Comparison of ENCODE assay signal across 8 cellular contexts in genomic region chr16:89994721-89995474, GRCh38. TPM values are rescaled to one million over a fixed set of nuclear protein-coding genes. Genes with fewer than 3 reads are reported as not detected.
A peak's percentile ranks its signal among the peaks of the same experiment; 100 is the strongest.
DNase-seq lines count a peak whose midpoint lies in the region; ATAC-seq, FAIRE-seq and TF ChIP-seq lines count a peak whose summit lies in the region.
"Not testable (repeated sequence)": the region's sequence is repeated elsewhere in the genome, so short reads cannot be mapped to it uniquely, and the experiment has no call there.

No MANE protein-coding gene starts in this region.

- not testable (repeated sequence) for H2AFZ ChIP-seq in keratinocyte (ENCODE audit: control insufficient read depth, low read length)

- H3K27ac ChIP-seq in keratinocyte (ENCODE audit: control insufficient read depth, insufficient read depth, low read length) (peak overlapping the region; percentile 87), thoracic aorta (peak overlapping the region; percentile 64 to 71)

- H4K20me1 ChIP-seq in keratinocyte (ENCODE audit: control insufficient read depth, extremely low read depth, insufficient read depth, low read length): not testable (repeated sequence)

- H3K36me3 ChIP-seq in keratinocyte (ENCODE audit: control insufficient read depth in 2 of 2, extremely low read depth in 1 of 2, insufficient read depth in 2 of 2, low read length in 2 of 2) (peaks cover 27 to 48% of the 10 kb centered on the region in 2 experiments), thoracic aorta (peaks cover 18% of the 10 kb centered on the region)

- H3K27me3 ChIP-seq in keratinocyte (ENCODE audit: control insufficient read depth, extremely low read depth, insufficient read depth, low read length); thoracic aorta (replicated peaks; ENCODE audit: insufficient read depth): not testable (repeated sequence)

- TF ChIP-seq CTCF in NB4 (IDR thresholded peaks at IDR 0.05; ENCODE audit: low read depth, low read length); keratinocyte (optimal IDR thresholded peaks at IDR 0.05 in 1 of 3, IDR thresholded peaks at IDR 0.05 in 1 of 3, conservative IDR thresholded peaks at IDR 0.05 in 1 of 3; ENCODE audit: extremely low read depth in 1 of 3, insufficient read depth in 2 of 3, low read length in 3 of 3); thoracic aorta (IDR thresholded peaks at IDR 0.05): not testable (repeated sequence)

- H3K9ac ChIP-seq in keratinocyte (ENCODE audit: control insufficient read depth, extremely low read depth, insufficient read depth, low read length): peak overlapping the region; percentile 4

- not testable (repeated sequence) for H3K79me2 ChIP-seq in keratinocyte (ENCODE audit: control insufficient read depth, insufficient read depth, low read length)

- ATAC-seq in thoracic aorta (ENCODE audit: insufficient number of reproducible peaks, low FRiP score, low read depth): not testable (repeated sequence)

- dilution Hi-C loops in keratinocyte (cut with MboI; ENCODE audit: extremely low pct_ligation_motif_present, low sequenced_read_pairs): not testable (repeated sequence)

- not testable (repeated sequence) for TF ChIP-seq POLR2A in NB4 (IDR thresholded peaks at IDR 0.05; ENCODE audit: extremely low read depth, insufficient read length)

- H3K4me3 ChIP-seq in NB4 (ENCODE audit: low read depth, low read length); keratinocyte (ENCODE audit: control insufficient read depth in 2 of 3, extremely low read depth in 1 of 3, insufficient read depth in 2 of 3, low read depth in 1 of 3, low read length in 3 of 3); skeletal muscle cell (ENCODE audit: low read depth, low read length); thoracic aorta: not testable (repeated sequence)

- not testable (repeated sequence) for H3K9me1 ChIP-seq in keratinocyte (ENCODE audit: control insufficient read depth, extremely low read depth, insufficient read depth, low read length)

- DNase-seq in DMS53 (lab: John Stamatoyannopoulos, UW) (peak; percentile 93), NB4 (ENCODE audit: low read depth) (peak; percentile 75), T-helper 1 cell (peak in 3 of 5 donors; percentile 26 to 65 (median 41)), activated T-helper 1 cell treated with Interleukin-2 at 50 U/mL for 16 hours (ENCODE audit: low read depth) (peak; percentile 24), dermis microvascular lymphatic vessel endothelial cell (ENCODE audit: low read depth in 2 of 2) (peak; percentile 43 to 83), keratinocyte (ENCODE audit: low read depth, low spot score) (peak; percentile 73), skeletal muscle cell (ENCODE audit: low read depth) (peak; percentile 30)
- DNase-seq in thoracic aorta (ENCODE audit: low spot score): not testable (repeated sequence)

- peaks cover 37% of the 10 kb centered on the region for H3K9me3 ChIP-seq in keratinocyte (ENCODE audit: control insufficient read depth, low read depth, low read length)
- not testable (repeated sequence) for H3K9me3 ChIP-seq in thoracic aorta

- not testable (repeated sequence) for FAIRE-seq in keratinocyte (lab: Jason Lieb, UNC)

- not testable (repeated sequence) for H3K4me1 ChIP-seq in keratinocyte (ENCODE audit: control insufficient read depth, extremely low read depth, insufficient read depth, low read length); thoracic aorta (ENCODE audit: control insufficient read depth in 1 of 2, low read depth in 2 of 2)

- H3K4me2 ChIP-seq in keratinocyte (ENCODE audit: control insufficient read depth, extremely low read depth, insufficient read depth, low read depth, low read length): not testable (repeated sequence)

RNA-seq across cellular contexts. Expression of gene DBNDD1, which starts 24.4 kb away (rescaled TPM):
- 12.3 and 15.6 TPM in 2 replicates for total RNA-seq in dermis microvascular lymphatic vessel endothelial cell
- polyA plus RNA-seq in keratinocyte: 1.7 to 4.2 TPM (median 4.1 TPM) in 3 replicates
- 1.8 TPM for polyA plus RNA-seq in keratinocyte (2011; ENCODE audit: low read depth)
- polyA plus RNA-seq in keratinocyte (2011; cell fraction: cytosol; rRNA removed): 6.7 and 9.7 TPM in 2 replicates
- 3.6 and 4.1 TPM in 2 replicates for polyA plus RNA-seq in keratinocyte (2011; cell fraction: nucleus; rRNA removed)
- 4.0 and 8.3 TPM in 2 replicates for polyA plus RNA-seq in keratinocyte (2012; ENCODE audit: low replicate concordance)
- polyA minus RNA-seq in keratinocyte: 3.3 to 4.2 TPM (median 3.7 TPM) in 3 replicates
- polyA minus RNA-seq in keratinocyte (2011; cell fraction: cytosol; rRNA and poly(A)+ RNA removed): 10.0 TPM
- 2.4 and 2.8 TPM in 2 replicates for polyA minus RNA-seq in keratinocyte (2011; cell fraction: nucleus; rRNA and poly(A)+ RNA removed)
- 10 to 100 TPM in 1 of 2 donors, 1 to 10 TPM in 1; 8.7 to 19.9 TPM for total RNA-seq in thoracic aorta

RNA-seq across cellular contexts. Expression of gene DEF8, which starts 46.3 kb away (rescaled TPM):
- total RNA-seq in dermis microvascular lymphatic vessel endothelial cell (83.8 and 95.1 TPM in 2 replicates), thoracic aorta (100 to 1,000 TPM in 1 of 2 donors, 10 to 100 TPM in 1; 77.8 to 185 TPM)
- polyA plus RNA-seq in keratinocyte: 74.2 to 115 TPM (median 86.4 TPM) in 3 replicates
- 57.3 TPM for polyA plus RNA-seq in keratinocyte (2011; ENCODE audit: low read depth)
- polyA plus RNA-seq in keratinocyte (2011; cell fraction: cytosol; rRNA removed): 58.4 and 103 TPM in 2 replicates
- polyA plus RNA-seq in keratinocyte (2011; cell fraction: nucleus; rRNA removed): 162 and 165 TPM in 2 replicates
- polyA plus RNA-seq in keratinocyte (2012; ENCODE audit: low replicate concordance): 47.8 and 84.1 TPM in 2 replicates
- 90.7 to 97.3 TPM (median 90.8 TPM) in 3 replicates for polyA minus RNA-seq in keratinocyte
- 69.4 TPM for polyA minus RNA-seq in keratinocyte (2011; cell fraction: cytosol; rRNA and poly(A)+ RNA removed)
- 46.8 and 54.3 TPM in 2 replicates for polyA minus RNA-seq in keratinocyte (2011; cell fraction: nucleus; rRNA and poly(A)+ RNA removed)
